8 cellular contexts compared by ENCODE assay signal in genomic region chr2:98445167-98445522, GRCh38. TPM values are rescaled to one million over a fixed set of nuclear protein-coding genes. Genes with fewer than 3 reads are reported as not detected.
A peak's percentile ranks its signal among the peaks of the same experiment; 100 is the strongest.
DNase-seq lines count a peak whose midpoint lies in the region; ATAC-seq and TF ChIP-seq lines count a peak whose summit lies in the region.

No MANE protein-coding gene starts in this region.

- peaks cover 8% of the 10 kb centered on the region for H3K36me3 Mint-ChIP-seq in T-helper 17 cell (ENCODE audit: low read depth)

- peak overlapping the region; percentile 98 for H3K27ac Mint-ChIP-seq in T-helper 17 cell

- TF ChIP-seq CTCF in esophagus muscularis mucosa (IDR thresholded peaks at IDR 0.05): no peak
- no peak for TF ChIP-seq CTCF in neutrophil (IDR thresholded peaks at IDR 0.05)

- H3K27me3 ChIP-seq in esophagus muscularis mucosa (no peaks in the 10 kb centered on the region), neutrophil (no peaks in the 10 kb centered on the region)

- H3K4me1 Mint-ChIP-seq in T-helper 17 cell: peaks cover 35% of the 10 kb centered on the region

- TF ChIP-seq POLR2A in esophagus muscularis mucosa (IDR thresholded peaks at IDR 0.05; ENCODE audit: low read depth): no peak

- H3K9me3 ChIP-seq in T-helper 17 cell (ENCODE audit: control insufficient read depth, low read length, poor library complexity, severe bottlenecking): no peaks in the 10 kb centered on the region
- no peaks in the 10 kb centered on the region for H3K9me3 ChIP-seq in esophagus muscularis mucosa
- H3K9me3 ChIP-seq in neutrophil: no peaks in the 10 kb centered on the region

- H3K36me3 ChIP-seq in esophagus muscularis mucosa: no peaks in the 10 kb centered on the region
- H3K36me3 ChIP-seq in neutrophil: no peaks in the 10 kb centered on the region

- peak overlapping the region; percentile 99 for H3K4me3 Mint-ChIP-seq in T-helper 17 cell

- peak overlapping the region; percentile 82 to 88 (median 83) for H3K27ac ChIP-seq in esophagus muscularis mucosa (replicated peaks in 1 of 4)
- peak overlapping the region; percentile 90 for H3K27ac ChIP-seq in neutrophil

- H3K4me1 ChIP-seq in esophagus muscularis mucosa: peaks cover 12 to 49% (median 33%) of the 10 kb centered on the region in 4 donors
- H3K4me1 ChIP-seq in neutrophil (ENCODE audit: control insufficient read depth in 1 of 2, insufficient read depth in 1 of 2, low read depth in 1 of 2, low read length in 1 of 2): peaks cover 28 to 34% of the 10 kb centered on the region in 2 experiments

- ATAC-seq in HG02938 (IDR thresholded peaks at IDR 0.05; ENCODE audit: unreplicated experiment) (peak; percentile 29), T-helper 17 cell (peak; percentile 9)

- 0% methylated on average over 24 of the region's 33 CpGs for WGBS in esophagus muscularis mucosa

- peak; percentile 49 for DNase-seq in stimulated activated CD4-positive, alpha-beta T cell treated with anti-CD3 and anti-CD28 coated beads, Interleukin-15, amount 100 ng/mL, for 24 hours
- no peak for DNase-seq in stimulated activated CD4-positive, alpha-beta T cell treated with anti-CD3 and anti-CD28 coated beads, Interleukin-2, amount 100 ng/mL, for 48 hours
- DNase-seq in T-helper 17 cell: no peak
- no peak for DNase-seq in esophagus muscularis mucosa (ENCODE audit: extremely low spot score)
- no peak for DNase-seq in GF-D8 (lab: John Stamatoyannopoulos, UW)
- no peak for DNase-seq in NCI-H187 treated with DMSO at 0.1 percent for 48 hours (lab: John Stamatoyannopoulos, UW)

- TF ChIP-seq EP300 in esophagus muscularis mucosa (IDR thresholded peaks at IDR 0.05): no peak

- H3K27me3 Mint-ChIP-seq in T-helper 17 cell: no peaks in the 10 kb centered on the region

- intact Hi-C loops in esophagus muscularis mucosa (cut with DNase I): loop anchor here (10.0 kb wide), 2 partner anchors 120 to 160 kb away; partner anchors contain the start of genes COA5 and UNC50

- H3K4me3 ChIP-seq in esophagus muscularis mucosa: peak overlapping the region; percentile 63 to 91 (median 83)
- H3K4me3 ChIP-seq in neutrophil (ENCODE audit: low read depth in 1 of 2, low read length in 1 of 2): peak overlapping the region; percentile 81 to 93

RNA-seq across cellular contexts. Expression of gene INPP4A, which starts 0.5 kb away (rescaled TPM):
- total RNA-seq in T-helper 17 cell (100 to 1,000 TPM; 109 to 110 TPM), esophagus muscularis mucosa (10 to 100 TPM; 30.7 to 58.9 (median 39.4) TPM)
